8 cellular contexts compared by ENCODE assay signal in the genomic region with DNA sequence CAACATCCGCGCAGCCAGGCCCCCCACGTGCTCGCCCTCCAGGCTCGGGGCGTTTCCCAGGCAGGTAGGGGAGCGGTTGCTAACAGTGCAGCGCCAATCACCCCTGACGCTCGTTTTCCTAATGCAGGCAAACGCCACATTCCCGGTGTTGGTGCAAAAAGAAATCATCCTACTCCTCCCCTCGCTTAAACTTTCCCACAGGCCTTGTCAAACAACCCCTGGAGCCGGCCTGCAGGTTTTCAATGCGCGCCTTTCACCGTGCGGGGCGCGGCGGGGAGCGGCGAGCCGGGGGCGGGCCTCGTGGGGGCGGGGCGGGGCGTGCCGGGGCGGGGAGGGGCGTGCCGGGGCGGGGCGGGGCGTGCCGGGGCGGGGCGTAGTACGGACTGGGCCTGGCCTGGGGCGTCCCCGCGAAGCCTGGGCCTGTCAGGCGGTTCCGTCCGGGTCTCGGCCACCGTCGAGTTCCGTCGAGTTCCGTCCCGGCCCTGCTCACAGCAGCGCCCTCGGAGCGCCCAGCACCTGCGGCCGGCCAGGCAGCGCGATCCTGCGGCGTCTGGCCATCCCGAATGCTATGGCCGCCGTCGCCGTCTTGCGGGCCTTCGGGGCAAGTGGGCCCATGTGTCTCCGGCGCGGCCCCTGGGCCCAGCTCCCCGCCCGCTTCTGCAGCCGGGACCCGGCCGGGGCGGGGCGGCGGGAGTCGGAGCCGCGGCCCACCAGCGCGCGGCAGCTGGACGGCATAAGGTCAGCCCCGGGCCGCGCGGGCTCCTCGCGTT. TPM values are rescaled to one million over a fixed set of nuclear protein-coding genes. Genes with fewer than 3 reads are reported as not detected.
DNase-seq lines count a peak whose midpoint lies in the region; FAIRE-seq and TF ChIP-seq lines count a peak whose summit lies in the region.

A gene with protein sequence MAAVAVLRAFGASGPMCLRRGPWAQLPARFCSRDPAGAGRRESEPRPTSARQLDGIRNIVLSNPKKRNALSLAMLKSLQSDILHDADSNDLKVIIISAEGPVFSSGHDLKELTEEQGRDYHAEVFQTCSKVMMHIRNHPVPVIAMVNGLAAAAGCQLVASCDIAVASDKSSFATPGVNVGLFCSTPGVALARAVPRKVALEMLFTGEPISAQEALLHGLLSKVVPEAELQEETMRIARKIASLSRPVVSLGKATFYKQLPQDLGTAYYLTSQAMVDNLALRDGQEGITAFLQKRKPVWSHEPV (plus strand): TSS at position 374 of the 770 bp plus-strand sequence. CDS start 195 bp downstream, at position 569.

- H3K27me3 Mint-ChIP-seq in glutamatergic neuron (ENCODE audit: unreplicated experiment), result peaks cover 10% of the 10 kb centered on the region
- peaks cover 24% of the 10 kb centered on the region for H3K27me3 Mint-ChIP-seq in progenitor cell of endocrine pancreas

- peaks cover 16% of the 10 kb centered on the region for H3K36me3 Mint-ChIP-seq in glutamatergic neuron (ENCODE audit: unreplicated experiment)
- H3K36me3 Mint-ChIP-seq in progenitor cell of endocrine pancreas (ENCODE audit: insufficient read depth), result peaks cover 7% of the 10 kb centered on the region

- no peak for TF ChIP-seq POLR2A in GM12892 (IDR thresholded peaks at IDR 0.05; ENCODE audit: low read depth, low read length)

- H3K4me3 Mint-ChIP-seq in glutamatergic neuron (ENCODE audit: unreplicated experiment) (peak within 1 kb of the TSS; percentile 75), progenitor cell of endocrine pancreas (ENCODE audit: low read depth) (peak within 1 kb of the TSS; percentile 46)

- H3K9me3 Mint-ChIP-seq in glutamatergic neuron (ENCODE audit: unreplicated experiment) (peaks cover 6% of the 10 kb centered on the region), progenitor cell of endocrine pancreas (ENCODE audit: low read depth) (peaks cover 8% of the 10 kb centered on the region)

- TF ChIP-seq CTCF in HFF-Myc (IDR thresholded peaks at IDR 0.05; ENCODE audit: low read depth, low read length, missing control alignments), result no peak
- TF ChIP-seq CTCF in glutamatergic neuron (IDR thresholded peaks at IDR 0.05; ENCODE audit: partially characterized antibody, unreplicated experiment), result no peak
- no peak for TF ChIP-seq CTCF in progenitor cell of endocrine pancreas (IDR thresholded peaks at IDR 0.05; ENCODE audit: unreplicated experiment)

- DNase-seq in GM12892 (ENCODE audit: insufficient read length), result peak; percentile 88
- DNase-seq in HFF-Myc (ENCODE audit: extremely low read depth, low read depth), result no peak
- DNase-seq in NCI-H526 treated with DMSO at 0.1 percent for 48 hours (lab: John Stamatoyannopoulos, UW), result peak; percentile 22
- peak; percentile 48 for DNase-seq in activated naive CD4-positive, alpha-beta T cell treated with anti-CD3 and anti-CD28 coated beads, Interleukin-2, amount 50 U/mL, for 16 hours
- DNase-seq in glutamatergic neuron, result peak; percentile 58
- DNase-seq in progenitor cell of endocrine pancreas (ENCODE audit: low spot score, unreplicated experiment), result no peak
- peak; percentile 83 for DNase-seq in urothelium cell line (ENCODE audit: low spot score)
- DNase-seq in NCI-H1048 (lab: John Stamatoyannopoulos, UW), result no peak

- H3K4me1 Mint-ChIP-seq in glutamatergic neuron (ENCODE audit: low read depth, unreplicated experiment) (peaks cover 6% of the 10 kb centered on the region), progenitor cell of endocrine pancreas (ENCODE audit: low read depth) (peaks cover 6% of the 10 kb centered on the region)

- peak within 1 kb of the TSS; percentile 49 for H3K4me3 ChIP-seq in HFF-Myc (replicated peaks; ENCODE audit: low read depth, low read length)

- FAIRE-seq in GM12892 (lab: Jason Lieb, UNC), result no peak
- no peak for FAIRE-seq in urothelium cell line (lab: Jason Lieb, UNC)

- no peak within 1 kb of the TSS for H3K27ac Mint-ChIP-seq in glutamatergic neuron (ENCODE audit: unreplicated experiment)
- no peak within 1 kb of the TSS for H3K27ac Mint-ChIP-seq in progenitor cell of endocrine pancreas

RNA-seq across cellular contexts. Expression of the gene that starts here (rescaled TPM):
- polyA plus RNA-seq in GM12892 (2012; ENCODE audit: missing spikeins), result 7.6 TPM
- total RNA-seq in glutamatergic neuron (ENCODE audit: unreplicated experiment) (11.8 TPM), progenitor cell of endocrine pancreas (2.3 and 2.4 TPM in 2 replicates)

Comparison
In these comparisons a context has a peak if more than half of its experiments do, and no peak if none do; other contexts are left out.
1. DNase-seq: peak in GM12892 (single experiment), NCI-H526 treated with DMSO at 0.1 percent for 48 hours (single experiment), activated naive CD4-positive, alpha-beta T cell treated with anti-CD3 and anti-CD28 coated beads, Interleukin-2, amount 50 U/mL, for 16 hours (single experiment), glutamatergic neuron (single experiment) and urothelium cell line (single experiment); none in HFF-Myc (single experiment), progenitor cell of endocrine pancreas (single experiment) and NCI-H1048 (single experiment).